13 cellular contexts compared by ENCODE assay signal in genomic region chr3:73556520-73557371, GRCh38.
A peak's percentile ranks its signal among the peaks of the same experiment; 100 is the strongest.
DNase-seq lines count a peak whose midpoint lies in the region; ATAC-seq and TF ChIP-seq lines count a peak whose summit lies in the region.
"Had no signal": no experiment of that assay in that cellular context is flagged by ENCODE, and none has a peak within 500 bp of the region (broad histone marks: within the 10 kb centered on the region; RNA-seq: fewer than 3 reads in every experiment).

No MANE protein-coding gene starts in this region.

- TF ChIP-seq EP300 in sigmoid colon (IDR thresholded peaks at IDR 0.05) = no peak

- H3K4me3 ChIP-seq in right atrium auricular region (no peak overlapping the region), sigmoid colon (no peak overlapping the region)

- H3K27ac ChIP-seq in right atrium auricular region (peak overlapping the region; percentile 6 to 44), sigmoid colon (peak overlapping the region; percentile 72 to 87 (median 78))

- DNase-seq in AG20443 (ENCODE audit: low spot score) (peak; percentile 31), WTC11 (ENCODE audit: low spot score) (peak; percentile 28), right atrium auricular region (ENCODE audit: low spot score) (no peak), sigmoid colon (no peak), GM20000 (ENCODE audit: low spot score) (no peak), HPDE6-E6E7 (ENCODE audit: extremely low spot score) (no peak)
- DNase-seq: activated CD8-positive, alpha-beta memory T cell treated with anti-CD3 and anti-CD28 coated beads for 24 hours; activated effector memory CD4-positive, alpha-beta T cell treated with anti-CD3 and anti-CD28 coated beads, Interleukin-2, amount 50 U/mL, for 16 hours; NCI-H2227 treated with DMSO at 0.1 percent for 48 hours; stimulated activated CD4-positive, alpha-beta T cell treated with anti-CD3 and anti-CD28 coated beads, Interleukin-2, amount 100 ng/mL, for 24 hours had no signal

- 0 out of 2 replicates have a peak, but pooled peaks cover 2% of the 10 kb centered on the region for H3K36me3 Mint-ChIP-seq in WTC11

- ATAC-seq in WTC11 = peak; percentile 52
- ATAC-seq in HG03565 (IDR thresholded peaks at IDR 0.05; ENCODE audit: unreplicated experiment) = no peak
- no peak for ATAC-seq in GM18498 (IDR thresholded peaks at IDR 0.05; ENCODE audit: unreplicated experiment)

- H3K36me3 ChIP-seq in right atrium auricular region (no peaks in the 10 kb centered on the region), sigmoid colon (no peaks in the 10 kb centered on the region)

- H3K9me3 Mint-ChIP-seq in WTC11 = no peaks in the 10 kb centered on the region

- intact Hi-C loops in sigmoid colon (cut with DNase I) = no loop called here

- peaks cover 41% of the 10 kb centered on the region for H3K4me1 Mint-ChIP-seq in WTC11

- H3K27me3 ChIP-seq in right atrium auricular region (no peaks in the 10 kb centered on the region), sigmoid colon (no peaks in the 10 kb centered on the region)

- no peak overlapping the region for H3K4me3 Mint-ChIP-seq in WTC11

- TF ChIP-seq CTCF in WTC11 (IDR thresholded peaks at IDR 0.05) (no peak), right atrium auricular region (IDR thresholded peaks at IDR 0.05) (no peak), sigmoid colon (IDR thresholded peaks at IDR 0.05) (no peak), GM20000 (IDR thresholded peaks at IDR 0.05; ENCODE audit: extremely low read depth, missing control alignments) (no peak)

- peaks cover 68% of the 10 kb centered on the region for H3K27me3 Mint-ChIP-seq in WTC11 (ENCODE audit: low read depth)
- H3K27me3 Mint-ChIP-seq: progenitor cell of endocrine pancreas had no signal

- H3K4me1 ChIP-seq in right atrium auricular region (peaks cover 0 to 45% of the 10 kb centered on the region in 2 donors), sigmoid colon (peaks cover 0 to 89% (median 73%) of the 10 kb centered on the region in 4 donors)

- CTCF ChIA-PET in WTC11 (lab: Charles Lee) = no interaction called here

- WGBS in sigmoid colon, 2 donors = 73 to 78% methylated on average over 3 of the region's 3 CpGs

- POLR2A ChIA-PET in WTC11 (lab: Charles Lee) = no interaction called here

- no peak overlapping the region for H3K27ac Mint-ChIP-seq in WTC11
- H3K27ac Mint-ChIP-seq: progenitor cell of endocrine pancreas had no signal

- H3K9me3 ChIP-seq in right atrium auricular region (no peaks in the 10 kb centered on the region), sigmoid colon (no peaks in the 10 kb centered on the region)

- TF ChIP-seq POLR2A in sigmoid colon (IDR thresholded peaks at IDR 0.05) = no peak

TF ChIP-seq in WTC11, 78 proteins besides CTCF, POLR2A, EP300 and RAD21:
- TF ChIP-seq ESRRA (CRISPR knock-in tag; IDR thresholded peaks at IDR 0.05; ENCODE audit: borderline replicate concordance) (no peak), ZNF532 (CRISPR knock-in tag; IDR thresholded peaks at IDR 0.05; ENCODE audit: borderline replicate concordance) (no peak), MYBL2 (CRISPR knock-in tag; IDR thresholded peaks at IDR 0.05) (no peak), HMGA2 (CRISPR knock-in tag; IDR thresholded peaks at IDR 0.05) (no peak), NFYB (CRISPR knock-in tag; conservative IDR thresholded peaks at IDR 0.05; ENCODE audit: low read depth) (no peak), TEAD4 (CRISPR knock-in tag; IDR thresholded peaks at IDR 0.05) (no peak), ZMAT4 (CRISPR knock-in tag; IDR thresholded peaks at IDR 0.05) (no peak), PRDM15 (CRISPR knock-in tag; IDR thresholded peaks at IDR 0.05) (no peak), SP1 (CRISPR knock-in tag; conservative IDR thresholded peaks at IDR 0.05) (no peak), ZNF121 (CRISPR knock-in tag; IDR thresholded peaks at IDR 0.05) (no peak), ZNF317 (CRISPR knock-in tag; IDR thresholded peaks at IDR 0.05; ENCODE audit: borderline replicate concordance, low read depth) (no peak), IRF1 (CRISPR knock-in tag; IDR thresholded peaks at IDR 0.05) (no peak), ZNF425 (CRISPR knock-in tag; conservative IDR thresholded peaks at IDR 0.05) (no peak)
TF ChIP-seq in WTC11: peak in this region for 0.

Comparison
In these comparisons a context has a peak if more than half of its experiments do, and no peak if none do; other contexts are left out.
1. DNase-seq: peak in AG20443 (single experiment) and WTC11 (single experiment); none in right atrium auricular region (single experiment), sigmoid colon (single experiment), GM20000 (single experiment) and HPDE6-E6E7 (single experiment).